Comparison of ENCODE assay signal across 19 cellular contexts in genomic region chr5:132053483-132053882, GRCh38. TPM values are rescaled to one million over a fixed set of nuclear protein-coding genes. Genes with fewer than 3 reads are reported as not detected.
DNase-seq lines count a peak whose midpoint lies in the region; ATAC-seq and TF ChIP-seq lines count a peak whose summit lies in the region.
"Had no signal": no experiment of that assay in that cellular context is flagged by ENCODE, and none has a peak within 500 bp of the region (broad histone marks: within the 10 kb centered on the region; RNA-seq: fewer than 3 reads in every experiment).

No MANE protein-coding gene starts in this region.

- intact Hi-C loops in activated naive CD4-positive, alpha-beta T cell treated with anti-CD3 and anti-CD28 coated beads for 36 hours (cut with micrococcal nuclease) = no loop called here
- intact Hi-C loops in upper lobe of right lung (cut with DNase I) (no loop called here), stomach (cut with DNase I; ENCODE audit: low total_unique reads) (no loop called here)

- 67 to 90% (median 77%) methylated on average over 4 of the region's 4 CpGs for WGBS in stomach, 5 donors

- H3K27ac ChIP-seq in RWPE2 (ENCODE audit: poor library complexity, severe bottlenecking) (no peak overlapping the region), upper lobe of right lung (no peak overlapping the region), stomach (no peak overlapping the region)
- H3K27ac ChIP-seq: C4-2B, GM23248 had no signal

- peak; percentile 7 for DNase-seq in activated naive CD4-positive, alpha-beta T cell treated with anti-CD3 and anti-CD28 coated beads, Interleukin-2, amount 10 ng/mL, durations not matched to agents 7 days and 5 days
- no peak for DNase-seq in activated naive CD4-positive, alpha-beta T cell treated with anti-CD3 and anti-CD28 coated beads for 36 hours
- DNase-seq in RWPE2 (ENCODE audit: low spot score) (peak; percentile 50), mesenteric fat pad (ENCODE audit: low spot score) (peak; percentile 83), upper lobe of right lung (peak; percentile 40), stomach (no peak), OCI-M2 (lab: John Stamatoyannopoulos, UW; ENCODE audit: unreplicated experiment) (no peak), NCI-H526 treated with DMSO at 0.1 percent for 48 hours (lab: John Stamatoyannopoulos, UW) (no peak)
- DNase-seq: DMS79, GM23248, KBM-7, NCI-H1092, NCI-H1694, NCI-H2107, NCI-H345, PC-3 had no signal

- no peaks in the 10 kb centered on the region for H3K27me3 ChIP-seq in RWPE2 (ENCODE audit: insufficient read depth, poor library complexity, severe bottlenecking)
- no peaks in the 10 kb centered on the region for H3K27me3 ChIP-seq in upper lobe of right lung
- no peaks in the 10 kb centered on the region for H3K27me3 ChIP-seq in stomach

- TF ChIP-seq POLR2A in stomach (IDR thresholded peaks at IDR 0.05) = no peak

- H3K4me3 ChIP-seq in RWPE2 (ENCODE audit: severe bottlenecking) (no peak overlapping the region), upper lobe of right lung (no peak overlapping the region), stomach (no peak overlapping the region)
- H3K4me3 ChIP-seq: GM12878, GM23248 had no signal

- TF ChIP-seq EP300 in stomach (IDR thresholded peaks at IDR 0.05) = no peak

- CTCF ChIA-PET in activated naive CD4-positive, alpha-beta T cell treated with anti-CD3 and anti-CD28 coated beads, Interleukin-2, amount 10 ng/mL, durations not matched to agents 7 days and 5 days (lab: Charles Lee) = interaction anchor here (1.6 to 1.7 kb wide), 2 partner anchors 10 to 46 kb away, joined by 6 to 8 read pairs; no protein-coding TSS in a partner anchor
- CTCF ChIA-PET in activated naive CD4-positive, alpha-beta T cell treated with anti-CD3 and anti-CD28 coated beads for 36 hours (lab: Charles Lee) = interaction anchor here (1.7 kb wide), 2 partner anchors 10 to 46 kb away, joined by 5 to 6 read pairs; no protein-coding TSS in a partner anchor

- peaks cover 33% of the 10 kb centered on the region for H3K4me1 Mint-ChIP-seq in activated naive CD4-positive, alpha-beta T cell treated with anti-CD3 and anti-CD28 coated beads, Interleukin-2, amount 10 ng/mL, durations not matched to agents 7 days and 5 days
- H3K4me1 Mint-ChIP-seq in activated naive CD4-positive, alpha-beta T cell treated with anti-CD3 and anti-CD28 coated beads for 36 hours (ENCODE audit: low read depth) = peaks cover 7% of the 10 kb centered on the region

- H3K9me3 ChIP-seq in RWPE2 (ENCODE audit: severe bottlenecking) (no peaks in the 10 kb centered on the region), upper lobe of right lung (no peaks in the 10 kb centered on the region), stomach (no peaks in the 10 kb centered on the region)

- no peak for ATAC-seq in RWPE2 (ENCODE audit: low read depth)
- ATAC-seq in upper lobe of right lung = no peak
- ATAC-seq: GM12878, PC-3 had no signal

- H3K9me3 Mint-ChIP-seq in activated naive CD4-positive, alpha-beta T cell treated with anti-CD3 and anti-CD28 coated beads, Interleukin-2, amount 10 ng/mL, durations not matched to agents 7 days and 5 days = no peaks in the 10 kb centered on the region
- H3K9me3 Mint-ChIP-seq in activated naive CD4-positive, alpha-beta T cell treated with anti-CD3 and anti-CD28 coated beads for 36 hours = no peaks in the 10 kb centered on the region

- TF ChIP-seq CTCF in RWPE2 (IDR thresholded peaks at IDR 0.05; ENCODE audit: poor library complexity, severe bottlenecking) (no peak), upper lobe of right lung (IDR thresholded peaks at IDR 0.05) (no peak), stomach (IDR thresholded peaks at IDR 0.05) (no peak)

- H3K4me1 ChIP-seq in RWPE2 (ENCODE audit: insufficient read depth, poor library complexity, severe bottlenecking) (no peaks in the 10 kb centered on the region), upper lobe of right lung (no peaks in the 10 kb centered on the region), stomach (no peaks in the 10 kb centered on the region)

- H3K27ac Mint-ChIP-seq in activated naive CD4-positive, alpha-beta T cell treated with anti-CD3 and anti-CD28 coated beads, Interleukin-2, amount 10 ng/mL, durations not matched to agents 7 days and 5 days = no peak overlapping the region
- H3K27ac Mint-ChIP-seq in activated naive CD4-positive, alpha-beta T cell treated with anti-CD3 and anti-CD28 coated beads for 36 hours = no peak overlapping the region

- H3K36me3 Mint-ChIP-seq in activated naive CD4-positive, alpha-beta T cell treated with anti-CD3 and anti-CD28 coated beads, Interleukin-2, amount 10 ng/mL, durations not matched to agents 7 days and 5 days = no peaks in the 10 kb centered on the region
- H3K36me3 Mint-ChIP-seq in activated naive CD4-positive, alpha-beta T cell treated with anti-CD3 and anti-CD28 coated beads for 36 hours (ENCODE audit: low read depth) = no peaks in the 10 kb centered on the region

- H3K27me3 Mint-ChIP-seq in activated naive CD4-positive, alpha-beta T cell treated with anti-CD3 and anti-CD28 coated beads, Interleukin-2, amount 10 ng/mL, durations not matched to agents 7 days and 5 days = peaks cover 76% of the 10 kb centered on the region
- H3K27me3 Mint-ChIP-seq in activated naive CD4-positive, alpha-beta T cell treated with anti-CD3 and anti-CD28 coated beads for 36 hours (ENCODE audit: low read depth) = no peaks in the 10 kb centered on the region

- H3K4me3 Mint-ChIP-seq in activated naive CD4-positive, alpha-beta T cell treated with anti-CD3 and anti-CD28 coated beads, Interleukin-2, amount 10 ng/mL, durations not matched to agents 7 days and 5 days = no peak overlapping the region
- no peak overlapping the region for H3K4me3 Mint-ChIP-seq in activated naive CD4-positive, alpha-beta T cell treated with anti-CD3 and anti-CD28 coated beads for 36 hours

- H3K36me3 ChIP-seq in RWPE2 (ENCODE audit: low read depth) (no peaks in the 10 kb centered on the region), upper lobe of right lung (no peaks in the 10 kb centered on the region), stomach (no peaks in the 10 kb centered on the region)

RNA-seq across cellular contexts. Expression of gene IL3, which starts 7.0 kb away (rescaled TPM):
- total RNA-seq in activated naive CD4-positive, alpha-beta T cell treated with anti-CD3 and anti-CD28 coated beads for 36 hours = not detected
- total RNA-seq in mesenteric fat pad = not detected
- not detected for total RNA-seq in upper lobe of right lung
- total RNA-seq in stomach = not detected
- not detected for polyA plus RNA-seq in stomach
- total RNA-seq: G401, GM12878, GM23248, PC-3 had no signal
- polyA plus RNA-seq: GM12878, GM23248 had no signal

RNA-seq across cellular contexts. Expression of gene CSF2, which starts 20.1 kb away (rescaled TPM):
- under 1 TPM in 1 of 2 experiments, not detected in 1; 0.30 TPM for total RNA-seq in activated naive CD4-positive, alpha-beta T cell treated with anti-CD3 and anti-CD28 coated beads for 36 hours
- total RNA-seq in mesenteric fat pad = not detected
- total RNA-seq in upper lobe of right lung = 7.1 TPM
- total RNA-seq in stomach = not detected
- polyA plus RNA-seq in stomach = not detected
- total RNA-seq: G401, GM23248 had no signal
- polyA plus RNA-seq: GM23248 had no signal

RNA-seq across cellular contexts. Expression of gene ACSL6, which starts 42.0 kb away (rescaled TPM):
- 1 to 10 TPM; 1.2 to 2.4 TPM for total RNA-seq in activated naive CD4-positive, alpha-beta T cell treated with anti-CD3 and anti-CD28 coated beads for 36 hours
- total RNA-seq in mesenteric fat pad (0.35 TPM), upper lobe of right lung (0.98 TPM), stomach (1 to 10 TPM in 3 of 5 donors, not detected in 2; 1.7 to 7.2 (median 2.9) TPM)
- polyA plus RNA-seq in stomach = under 1 TPM; 0.19 to 0.61 (median 0.45) TPM
- total RNA-seq: GM12878 had no signal
- polyA plus RNA-seq: GM23248 had no signal

Comparison
In these comparisons a context has a peak if more than half of its experiments do, and no peak if none do; other contexts are left out.
1. DNase-seq: peak in activated naive CD4-positive, alpha-beta T cell treated with anti-CD3 and anti-CD28 coated beads, Interleukin-2, amount 10 ng/mL, durations not matched to agents 7 days and 5 days (single experiment), RWPE2 (single experiment), mesenteric fat pad (single experiment) and upper lobe of right lung (single experiment); none in activated naive CD4-positive, alpha-beta T cell treated with anti-CD3 and anti-CD28 coated beads for 36 hours (single experiment), stomach (single experiment), OCI-M2 (single experiment) and NCI-H526 treated with DMSO at 0.1 percent for 48 hours (single experiment).